ENCODE assay signal across 17 cellular contexts in genomic region chr14:23324455-23324846, GRCh38. TPM values are rescaled to one million over a fixed set of nuclear protein-coding genes. Genes with fewer than 3 reads are reported as not detected.
A peak's percentile ranks its signal among the peaks of the same experiment; 100 is the strongest.
DNase-seq lines count a peak whose midpoint lies in the region; ATAC-seq and TF ChIP-seq lines count a peak whose summit lies in the region.
"Had no signal": no experiment of that assay in that cellular context is flagged by ENCODE, and none has a peak within 500 bp of the region (broad histone marks: within the 10 kb centered on the region; RNA-seq: fewer than 3 reads in every experiment).

No MANE protein-coding gene starts in this region.

- H3K4me3 ChIP-seq in HEK293 (ENCODE audit: low read depth, low read length): no peak overlapping the region
- no peak overlapping the region for H3K4me3 ChIP-seq in mesenchymal stem cell (ENCODE audit: insufficient read depth in 1 of 2, low read depth in 1 of 2, low read length in 2 of 2)
- H3K4me3 ChIP-seq in transverse colon: no peak overlapping the region
- H3K4me3 ChIP-seq in MM.1S (ENCODE audit: low read length): no peak overlapping the region

- no peak overlapping the region for H3K4me3 Mint-ChIP-seq in activated T-cell treated with anti-CD3 and anti-CD28 coated beads, Interleukin-2, amount 50 U/mL, for 24 hours
- no peak overlapping the region for H3K4me3 Mint-ChIP-seq in activated T-cell treated with anti-CD3 and anti-CD28 coated beads, Interleukin-2, amount 50 U/mL, for 4 hours
- H3K4me3 Mint-ChIP-seq in stimulated activated naive B cell treated with anti-CD40 and anti-IgM and Interleukin-4, amounts not matched to agents 10 μg/mL and 1 μg/mL and 100 μg/mL, for 72 hours: no peak overlapping the region

- H4K91ac ChIP-seq in mesenchymal stem cell (ENCODE audit: low read length): no peak overlapping the region

- peaks cover 37% of the 10 kb centered on the region for H3K4me1 Mint-ChIP-seq in activated T-cell treated with anti-CD3 and anti-CD28 coated beads, Interleukin-2, amount 50 U/mL, for 24 hours (ENCODE audit: low read depth)
- H3K4me1 Mint-ChIP-seq in activated T-cell treated with anti-CD3 and anti-CD28 coated beads, Interleukin-2, amount 50 U/mL, for 4 hours (ENCODE audit: low read depth): peaks cover 29% of the 10 kb centered on the region
- H3K4me1 Mint-ChIP-seq in stimulated activated naive B cell treated with anti-CD40 and anti-IgM and Interleukin-4, amounts not matched to agents 10 μg/mL and 1 μg/mL and 100 μg/mL, for 72 hours: peaks cover 21 to 54% of the 10 kb centered on the region in 2 donors

- no peak overlapping the region for H2BK12ac ChIP-seq in mesenchymal stem cell (ENCODE audit: low read length in 2 of 2)

- intact Hi-C loops in transverse colon (cut with DNase I; ENCODE audit: low total_unique reads): no loop called here

- H2BK120ac ChIP-seq in mesenchymal stem cell (ENCODE audit: low read depth, low read length): no peak overlapping the region

- H3K4ac ChIP-seq in mesenchymal stem cell (ENCODE audit: low read depth in 1 of 2, low read length in 2 of 2): no peak overlapping the region

- H2AFZ ChIP-seq in mesenchymal stem cell (ENCODE audit: low read depth, low read length) (no peak overlapping the region), MM.1S (ENCODE audit: low read length) (no peak overlapping the region)

- ATAC-seq in activated T-cell treated with anti-CD3 and anti-CD28 coated beads, Interleukin-2, amount 50 U/mL, for 4 hours: no peak
- no peak for ATAC-seq in stimulated activated naive B cell treated with anti-CD40 and anti-IgM and Interleukin-4, amounts not matched to agents 10 μg/mL and 1 μg/mL and 100 μg/mL, for 72 hours (replicated peaks)

- H2AK5ac ChIP-seq in mesenchymal stem cell (ENCODE audit: low read length, severe bottlenecking): no peak overlapping the region

- no peak overlapping the region for H2BK5ac ChIP-seq in mesenchymal stem cell (ENCODE audit: low read depth, low read length, poor library complexity, severe bottlenecking)

- H3K4me1 ChIP-seq in HEK293 (ENCODE audit: control insufficient read depth, insufficient read depth, low read length) (peaks cover 15% of the 10 kb centered on the region), mesenchymal stem cell (ENCODE audit: control insufficient read depth, insufficient read depth, low read depth, low read length) (peaks cover 13% of the 10 kb centered on the region), transverse colon (peaks cover 10 to 25% (median 18%) of the 10 kb centered on the region in 4 donors), MM.1S (ENCODE audit: low read length) (peaks cover 4% of the 10 kb centered on the region; the same call in 1 of the 2 replicates)

- H3K27me3 ChIP-seq in mesenchymal stem cell (ENCODE audit: control insufficient read depth in 1 of 2, insufficient read depth in 1 of 2, low read length in 2 of 2) (no peaks in the 10 kb centered on the region), transverse colon (no peaks in the 10 kb centered on the region), MM.1S (replicated peaks; ENCODE audit: insufficient read depth, low read length) (no peaks in the 10 kb centered on the region)

- peaks cover 10% of the 10 kb centered on the region for H3K79me1 ChIP-seq in mesenchymal stem cell (replicated peaks; ENCODE audit: low read length, poor library complexity, severe bottlenecking)

- H3F3A ChIP-seq in MM.1S (ENCODE audit: insufficient read depth, low read length): no peaks in the 10 kb centered on the region

- H3K4me2 ChIP-seq in mesenchymal stem cell (ENCODE audit: low read length, poor library complexity, severe bottlenecking): no peak overlapping the region
- no peak overlapping the region for H3K4me2 ChIP-seq in MM.1S (ENCODE audit: low read depth, low read length)

- H3K27ac ChIP-seq in HEK293 (ENCODE audit: extremely low read depth, low read depth, low read length) (no peak overlapping the region), mesenchymal stem cell (ENCODE audit: low read length, poor library complexity, severe bottlenecking) (no peak overlapping the region), transverse colon (no peak overlapping the region), MM.1S (ENCODE audit: low read length) (no peak overlapping the region)
- H3K27ac ChIP-seq: C4-2B had no signal

- H3K27ac Mint-ChIP-seq in activated T-cell treated with anti-CD3 and anti-CD28 coated beads, Interleukin-2, amount 50 U/mL, for 24 hours: peak overlapping the region; percentile 96
- peak overlapping the region; percentile 42 for H3K27ac Mint-ChIP-seq in stimulated activated naive B cell treated with anti-CD40 and anti-IgM and Interleukin-4, amounts not matched to agents 10 μg/mL and 1 μg/mL and 100 μg/mL, for 72 hours

- no peak overlapping the region for H3K18ac ChIP-seq in mesenchymal stem cell (ENCODE audit: low read depth in 1 of 2, low read length in 2 of 2)

- H3K14ac ChIP-seq in mesenchymal stem cell (ENCODE audit: low read length in 2 of 2): no peak overlapping the region

- no peaks in the 10 kb centered on the region for H3K27me3 Mint-ChIP-seq in activated T-cell treated with anti-CD3 and anti-CD28 coated beads, Interleukin-2, amount 50 U/mL, for 24 hours
- H3K27me3 Mint-ChIP-seq in activated T-cell treated with anti-CD3 and anti-CD28 coated beads, Interleukin-2, amount 50 U/mL, for 4 hours (ENCODE audit: low read depth): no peaks in the 10 kb centered on the region
- no peaks in the 10 kb centered on the region for H3K27me3 Mint-ChIP-seq in stimulated activated naive B cell treated with anti-CD40 and anti-IgM and Interleukin-4, amounts not matched to agents 10 μg/mL and 1 μg/mL and 100 μg/mL, for 72 hours

- no peak overlapping the region for H2BK15ac ChIP-seq in mesenchymal stem cell (ENCODE audit: low read depth, poor library complexity, severe bottlenecking)

- no peaks in the 10 kb centered on the region for H3K9me2 ChIP-seq in MM.1S (replicated peaks; ENCODE audit: insufficient read depth, low read length)

- H3K9me3 ChIP-seq in HEK293 (ENCODE audit: control insufficient read depth, insufficient read depth, low read depth, low read length) (no peaks in the 10 kb centered on the region), mesenchymal stem cell (ENCODE audit: control insufficient read depth, low read length) (no peaks in the 10 kb centered on the region), transverse colon (no peaks in the 10 kb centered on the region), MM.1S (replicated peaks; ENCODE audit: insufficient read depth, low read length) (no peaks in the 10 kb centered on the region)

- peaks cover 61% of the 10 kb centered on the region for H3K36me3 Mint-ChIP-seq in activated T-cell treated with anti-CD3 and anti-CD28 coated beads, Interleukin-2, amount 50 U/mL, for 24 hours (ENCODE audit: low read depth)
- H3K36me3 Mint-ChIP-seq in activated T-cell treated with anti-CD3 and anti-CD28 coated beads, Interleukin-2, amount 50 U/mL, for 4 hours (ENCODE audit: insufficient read depth): peaks cover 27% of the 10 kb centered on the region
- peaks cover 34 to 52% of the 10 kb centered on the region in 2 donors for H3K36me3 Mint-ChIP-seq in stimulated activated naive B cell treated with anti-CD40 and anti-IgM and Interleukin-4, amounts not matched to agents 10 μg/mL and 1 μg/mL and 100 μg/mL, for 72 hours

- CTCF ChIA-PET in HEK293 (lab: Yijun Ruan, JAX): interaction anchor here (1.0 kb wide), 1 partner anchor 56 kb away, joined by 4 read pairs; no protein-coding TSS in a partner anchor

- no peaks in the 10 kb centered on the region for H4K20me1 ChIP-seq in MM.1S (ENCODE audit: insufficient read depth, low read length)

- no peak for TF ChIP-seq POLR2A in transverse colon (IDR thresholded peaks at IDR 0.05)

- no peak overlapping the region for H3K23ac ChIP-seq in mesenchymal stem cell (ENCODE audit: low read length in 2 of 2)

- POLR2A ChIA-PET in HEK293 (lab: Yijun Ruan, JAX): no interaction called here

- H3K36me3 ChIP-seq in HEK293 (ENCODE audit: control insufficient read depth in 2 of 2, insufficient read depth in 1 of 2, low read length in 2 of 2) (peaks cover 25 to 37% of the 10 kb centered on the region in 2 experiments), mesenchymal stem cell (ENCODE audit: control insufficient read depth in 1 of 2, insufficient read depth in 2 of 2, low read depth in 1 of 2, low read length in 2 of 2) (peaks cover 30 to 46% of the 10 kb centered on the region in 2 experiments), transverse colon (peaks cover 0 to 25% (median 8%) of the 10 kb centered on the region in 4 donors), MM.1S (replicated peaks; ENCODE audit: insufficient read depth, low read length) (no peaks in the 10 kb centered on the region)

- H4K8ac ChIP-seq in mesenchymal stem cell (ENCODE audit: low read length): no peak overlapping the region

- in situ Hi-C loops in transverse colon (cut with MboI; ENCODE audit: low pct_ligation_motif_present in 1 of 4, low pct_unique_long_range_greater_than_20kb in 1 of 4, low sequenced_read_pairs in 3 of 4): no loop called here

- 97% methylated on average over 2 of the region's 2 CpGs for WGBS in mesenchymal stem cell
- 75% methylated on average over 2 of the region's 2 CpGs; no CpG with 5 or more reads in 1 of the 2 donors for WGBS in transverse colon (ENCODE audit: low coverage in 1 of 2), 2 donors

- peaks cover 18% of the 10 kb centered on the region for H3K79me2 ChIP-seq in MM.1S (ENCODE audit: low read length)

- H3K9me3 Mint-ChIP-seq in activated T-cell treated with anti-CD3 and anti-CD28 coated beads, Interleukin-2, amount 50 U/mL, for 24 hours: no peaks in the 10 kb centered on the region
- H3K9me3 Mint-ChIP-seq in activated T-cell treated with anti-CD3 and anti-CD28 coated beads, Interleukin-2, amount 50 U/mL, for 4 hours: no peaks in the 10 kb centered on the region
- peaks cover 0 to 4% of the 10 kb centered on the region in 2 donors for H3K9me3 Mint-ChIP-seq in stimulated activated naive B cell treated with anti-CD40 and anti-IgM and Interleukin-4, amounts not matched to agents 10 μg/mL and 1 μg/mL and 100 μg/mL, for 72 hours

- TF ChIP-seq CTCF in HEK293 (tag by site-specific recombination; IDR thresholded peaks at IDR 0.05) (no peak), transverse colon (IDR thresholded peaks at IDR 0.05) (no peak), MM.1S (IDR thresholded peaks at IDR 0.05; ENCODE audit: low read length) (no peak)

- no peak for TF ChIP-seq EP300 in transverse colon (IDR thresholded peaks at IDR 0.05; ENCODE audit: low read depth)

- H3K9ac ChIP-seq in mesenchymal stem cell (ENCODE audit: low read length) (peak overlapping the region; percentile 3), MM.1S (ENCODE audit: low read length) (no peak overlapping the region)

- no peak for DNase-seq in activated T-cell treated with anti-CD3 and anti-CD28 coated beads, Interleukin-2, amount 50 U/mL, for 24 hours
- DNase-seq in activated T-cell treated with anti-CD3 and anti-CD28 coated beads, Interleukin-2, amount 50 U/mL, for 4 hours: no peak
- DNase-seq in mesenchymal stem cell (no peak), islet precursor cell (no peak), transverse colon (no peak), MM.1S (no peak)
- no peak for DNase-seq in stimulated activated naive B cell treated with anti-CD40 and anti-IgM and Interleukin-4, amounts not matched to agents 10 μg/mL and 1 μg/mL and 100 μg/mL, for 72 hours
- DNase-seq: DMS 273 treated with DMSO at 0.1 percent for 48 hours, GF-D8, GOT3, KG1, NCI-H1048, NCI-H1436 treated with DMSO at 0.1 percent for 48 hours, NCI-H2029 treated with DMSO at 0.1 percent for 48 hours, NCI-H510A had no signal

RNA-seq across cellular contexts. Expression of gene PABPN1, which starts 3.2 kb away (rescaled TPM):
- total RNA-seq in activated T-cell treated with anti-CD3 and anti-CD28 coated beads, Interleukin-2, amount 50 U/mL, for 4 hours: 100 to 1,000 TPM; 319 to 339 (median 333) TPM
- polyA plus RNA-seq in mesenchymal stem cell (2013, experiment 1 of 2): 111 TPM
- 101 TPM for polyA plus RNA-seq in mesenchymal stem cell (2013, experiment 2 of 2)
- total RNA-seq in transverse colon: 100 to 1,000 TPM in 1 of 4 donors, 10 to 100 TPM in 3; 50.0 to 149 (median 63.7) TPM

RNA-seq across cellular contexts. Expression of gene BCL2L2, which starts 17.8 kb away (rescaled TPM):
- under 1 TPM; 0.10 to 0.73 (median 0.40) TPM for total RNA-seq in activated T-cell treated with anti-CD3 and anti-CD28 coated beads, Interleukin-2, amount 50 U/mL, for 4 hours
- polyA plus RNA-seq in mesenchymal stem cell (2013, experiment 1 of 2): 18.6 TPM
- polyA plus RNA-seq in mesenchymal stem cell (2013, experiment 2 of 2): 18.9 TPM
- total RNA-seq in transverse colon: 10 to 100 TPM; 23.9 to 49.0 (median 43.0) TPM

RNA-seq across cellular contexts. Expression of gene PPP1R3E, which starts 21.8 kb away (rescaled TPM):
- 1 to 10 TPM; 7.3 to 7.9 (median 7.8) TPM for total RNA-seq in activated T-cell treated with anti-CD3 and anti-CD28 coated beads, Interleukin-2, amount 50 U/mL, for 4 hours
- polyA plus RNA-seq in mesenchymal stem cell (2013, experiment 1 of 2): 3.5 TPM
- 3.8 TPM for polyA plus RNA-seq in mesenchymal stem cell (2013, experiment 2 of 2)
- 10 to 100 TPM in 3 of 4 donors, 1 to 10 TPM in 1; 9.1 to 13.9 (median 11.0) TPM for total RNA-seq in transverse colon

RNA-seq across cellular contexts. Expression of gene SLC22A17, which starts 28.2 kb away (rescaled TPM):
- total RNA-seq in activated T-cell treated with anti-CD3 and anti-CD28 coated beads, Interleukin-2, amount 50 U/mL, for 4 hours: 1 to 10 TPM; 2.0 to 2.4 (median 2.3) TPM
- 36.3 TPM for polyA plus RNA-seq in mesenchymal stem cell (2013, experiment 1 of 2)
- 34.3 TPM for polyA plus RNA-seq in mesenchymal stem cell (2013, experiment 2 of 2)
- total RNA-seq in transverse colon: 10 to 100 TPM in 1 of 4 donors, 1 to 10 TPM in 3; 4.0 to 14.2 (median 8.5) TPM

RNA-seq across cellular contexts. Expression of gene HOMEZ, which starts 38.5 kb away (rescaled TPM):
- total RNA-seq in activated T-cell treated with anti-CD3 and anti-CD28 coated beads, Interleukin-2, amount 50 U/mL, for 4 hours: 1 to 10 TPM; 5.8 to 8.4 (median 8.1) TPM
- 17.4 TPM for polyA plus RNA-seq in mesenchymal stem cell (2013, experiment 1 of 2)
- polyA plus RNA-seq in mesenchymal stem cell (2013, experiment 2 of 2): 17.7 TPM
- 10 to 100 TPM in 2 of 4 donors, 1 to 10 TPM in 2; 1.9 to 12.9 (median 8.6) TPM for total RNA-seq in transverse colon

Comparison
In these comparisons a context has a peak if more than half of its experiments do, and no peak if none do; other contexts are left out.
1. RNA of gene BCL2L2, which starts 17.8 kb away (total RNA-seq): 23.9 to 49.0 TPM in transverse colon; 0.10 to 0.73 TPM in activated T-cell treated with anti-CD3 and anti-CD28 coated beads, Interleukin-2, amount 50 U/mL, for 4 hours; every median in the first group is over 10 times any median in the second.